24 cellular contexts compared by ENCODE assay signal in genomic region chr14:27050195-27050594, GRCh38.
DNase-seq lines count a peak whose midpoint lies in the region; ATAC-seq, FAIRE-seq and TF ChIP-seq lines count a peak whose summit lies in the region.
"Had no signal": no experiment of that assay in that cellular context is flagged by ENCODE, and none has a peak within 500 bp of the region (broad histone marks: within the 10 kb centered on the region; RNA-seq: fewer than 3 reads in every experiment).

No MANE protein-coding gene starts in this region.

- H3K36me3 Mint-ChIP-seq in mesothelial cell of epicardium = peaks cover 10% of the 10 kb centered on the region
- H3K36me3 Mint-ChIP-seq: CD4-positive, alpha-beta memory T cell had no signal

- H3K9me2 ChIP-seq in PC-3 (replicated peaks; ENCODE audit: low read length) = no peaks in the 10 kb centered on the region

- H3F3A ChIP-seq in PC-3 (ENCODE audit: low read length, unreplicated experiment) = no peaks in the 10 kb centered on the region

- no peaks in the 10 kb centered on the region for H3K36me3 ChIP-seq in PC-3 (ENCODE audit: low read depth, low read length)
- H3K36me3 ChIP-seq in upper lobe of right lung = no peaks in the 10 kb centered on the region
- H3K36me3 ChIP-seq: BE2C had no signal

- peaks cover 14% of the 10 kb centered on the region for H3K9me3 Mint-ChIP-seq in mesothelial cell of epicardium

- BruUV-seq in PC-3 (replicated peaks; lab: Mats Ljungman, UMichigan) = no TSS peak

- H3K27ac ChIP-seq in PC-3 (ENCODE audit: low read length) (no peak overlapping the region), upper lobe of right lung (no peak overlapping the region)

- H3K27ac Mint-ChIP-seq in mesothelial cell of epicardium = peak overlapping the region; percentile 74

- FAIRE-seq in urothelium cell line (lab: Jason Lieb, UNC) = no peak
- FAIRE-seq: GM12891, GM18507 had no signal

- H3K4me1 ChIP-seq in PC-3 (ENCODE audit: insufficient read depth, low read length) = no peaks in the 10 kb centered on the region
- H3K4me1 ChIP-seq in upper lobe of right lung = no peaks in the 10 kb centered on the region
- H3K4me1 ChIP-seq: BE2C had no signal

- no peaks in the 10 kb centered on the region for H3K27me3 Mint-ChIP-seq in mesothelial cell of epicardium (ENCODE audit: low read depth)
- H3K27me3 Mint-ChIP-seq: CD4-positive, alpha-beta memory T cell had no signal

- H2AFZ ChIP-seq in PC-3 (ENCODE audit: low read length) = no peak overlapping the region

- H3K79me2 ChIP-seq in PC-3 (ENCODE audit: low read length) = no peaks in the 10 kb centered on the region

- no peak overlapping the region for H3K4me3 ChIP-seq in PC-3 (ENCODE audit: low read length)
- H3K4me3 ChIP-seq in upper lobe of right lung = no peak overlapping the region

- POLR2A ChIA-PET in PC-3 (lab: Charles Lee; ENCODE audit: unreplicated experiment) = no interaction called here

- no peaks in the 10 kb centered on the region for H3K9me3 ChIP-seq in PC-3 (ENCODE audit: low read length)
- H3K9me3 ChIP-seq in upper lobe of right lung = no peaks in the 10 kb centered on the region
- H3K9me3 ChIP-seq: BE2C had no signal

- TF ChIP-seq CTCF in PC-3 (conservative IDR thresholded peaks at IDR 0.05; ENCODE audit: low read depth, low read length) = no peak; the same call in 1 of the 2 replicates
- no peak for TF ChIP-seq CTCF in mesothelial cell of epicardium (IDR thresholded peaks at IDR 0.05; ENCODE audit: unreplicated experiment)
- TF ChIP-seq CTCF in upper lobe of right lung (IDR thresholded peaks at IDR 0.05) = no peak

- peak; percentile 17 for DNase-seq in DMS153 treated with DMSO at 0.1 percent for 48 hours (lab: John Stamatoyannopoulos, UW; ENCODE audit: unreplicated experiment)
- no peak for DNase-seq in DMS153 (lab: John Stamatoyannopoulos, UW)
- peak; percentile 49 for DNase-seq in NCI-H2227 (lab: John Stamatoyannopoulos, UW; ENCODE audit: unreplicated experiment)
- no peak for DNase-seq in PC-3
- DNase-seq in mesothelial cell of epicardium (ENCODE audit: low spot score in 2 of 2, unreplicated experiment in 2 of 2) = no peak
- DNase-seq in upper lobe of right lung = no peak
- DNase-seq in dermis blood vessel endothelial cell = no peak
- DNase-seq in urothelium cell line (ENCODE audit: low spot score) = no peak
- DNase-seq: 8988T; BE2C; Calu3; CD4-positive, alpha-beta memory T cell; GDM1; GOT3; KG1; NCI-H1048; NCI-H1694 treated with DMSO at 0.1 percent for 48 hours; NCI-H526 treated with DMSO at 0.1 percent for 48 hours; T-helper 1 cell had no signal

- peaks cover 21% of the 10 kb centered on the region for H3K4me1 Mint-ChIP-seq in mesothelial cell of epicardium
- H3K4me1 Mint-ChIP-seq: CD4-positive, alpha-beta memory T cell had no signal

- no peak overlapping the region for H3K9ac ChIP-seq in PC-3 (ENCODE audit: low read length)

- H3K4me2 ChIP-seq in PC-3 (ENCODE audit: low read length) = no peak overlapping the region

- H3K27me3 ChIP-seq in PC-3 (ENCODE audit: low read length) (no peaks in the 10 kb centered on the region), upper lobe of right lung (no peaks in the 10 kb centered on the region)
- H3K27me3 ChIP-seq: BE2C had no signal

- no peak overlapping the region for H3K4me3 Mint-ChIP-seq in mesothelial cell of epicardium
- H3K4me3 Mint-ChIP-seq: CD4-positive, alpha-beta memory T cell had no signal

- intact Hi-C loops in PC-3 (cut with micrococcal nuclease) (loop anchor here (1.0 kb wide), 1 partner anchor 478 kb away; no protein-coding TSS in a partner anchor), upper lobe of right lung (cut with DNase I) (no loop called here)

- peak; percentile 29; the same call in 1 of the 2 replicates for ATAC-seq in PC-3
- no peak for ATAC-seq in upper lobe of right lung
- ATAC-seq: Panc1, Right ventricle myocardium inferior, SK-N-SH treated with all-trans-retinoic acid at 6 μM for 48 hours had no signal

- CTCF ChIA-PET in PC-3 (lab: Charles Lee) = no interaction called here

- no peaks in the 10 kb centered on the region for H4K20me1 ChIP-seq in PC-3 (ENCODE audit: low read length)

Comparison
In these comparisons a context has a peak if more than half of its experiments do, and no peak if none do; other contexts are left out.
1. DNase-seq: peak in DMS153 treated with DMSO at 0.1 percent for 48 hours (single experiment) and NCI-H2227 (single experiment); none in DMS153 (single experiment), PC-3 (single experiment), mesothelial cell of epicardium (0 of 2), upper lobe of right lung (single experiment), dermis blood vessel endothelial cell (single experiment) and urothelium cell line (single experiment).